11 cellular contexts compared by ENCODE assay signal in the genomic region with DNA sequence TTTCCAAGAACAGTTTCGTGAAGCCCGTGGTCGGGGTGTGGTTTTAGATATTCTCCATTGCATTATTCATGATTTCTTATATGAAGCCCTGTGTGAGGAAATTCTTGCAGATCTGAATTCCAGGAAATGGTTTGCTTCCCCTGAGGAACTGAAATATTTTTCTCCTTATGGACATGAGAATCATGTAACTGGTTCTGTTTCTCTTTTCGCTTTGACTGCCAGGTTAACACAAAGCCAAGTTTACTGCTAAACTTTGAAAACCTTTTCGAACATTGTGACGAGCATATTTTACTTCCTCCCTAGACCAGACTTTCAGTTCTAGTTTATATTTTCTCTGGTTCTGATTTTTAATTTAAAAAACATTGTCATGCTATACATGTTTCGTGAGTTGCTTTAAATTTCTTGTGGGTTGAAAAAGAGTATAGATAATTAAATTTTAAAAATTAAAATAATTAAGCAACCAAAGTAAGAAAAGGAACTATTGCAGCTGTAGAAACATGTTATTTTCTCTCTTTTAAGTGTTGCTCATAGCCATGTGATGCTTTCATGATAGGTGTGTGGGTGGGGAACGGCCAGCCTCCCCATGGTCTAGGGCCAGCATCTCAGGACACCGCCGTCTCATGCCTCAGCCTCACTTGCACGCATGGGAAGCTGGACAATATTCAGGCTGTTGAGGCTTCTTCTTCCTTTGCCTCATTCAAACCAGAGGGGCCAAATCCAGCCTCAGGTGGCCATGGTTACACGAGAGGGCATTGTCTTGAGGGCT.
DNase-seq lines count a peak whose midpoint lies in the region; ATAC-seq and TF ChIP-seq lines count a peak whose summit lies in the region.
"Had no signal": no experiment of that assay in that cellular context is flagged by ENCODE, and none has a peak within 500 bp of the region (broad histone marks: within the 10 kb centered on the region; RNA-seq: fewer than 3 reads in every experiment).

No MANE protein-coding gene starts in this region.

- peak; percentile 8 for DNase-seq in activated naive CD8-positive, alpha-beta T cell treated with anti-CD3 and anti-CD28 coated beads for 36 hours
- DNase-seq in activated naive CD8-positive, alpha-beta T cell treated with anti-CD3 and anti-CD28 coated beads, Interleukin-2, amount 50 U/mL, for 24 hours = no peak
- DNase-seq in NCI-H1417 treated with DMSO at 0.1 percent for 48 hours (lab: John Stamatoyannopoulos, UW) (no peak), NCI-H2227 treated with DMSO at 0.1 percent for 48 hours (lab: John Stamatoyannopoulos, UW) (no peak), NCI-H1105 treated with DMSO at 0.1 percent for 48 hours (lab: John Stamatoyannopoulos, UW) (no peak)
- DNase-seq: amniotic stem cell, NCI-H187, occipital lobe had no signal

- H3K4me1 Mint-ChIP-seq in activated naive CD8-positive, alpha-beta T cell treated with anti-CD3 and anti-CD28 coated beads for 36 hours = peaks cover 12% of the 10 kb centered on the region
- peaks cover 6% of the 10 kb centered on the region for H3K4me1 Mint-ChIP-seq in activated naive CD8-positive, alpha-beta T cell treated with anti-CD3 and anti-CD28 coated beads, Interleukin-2, amount 50 U/mL, for 24 hours
- peaks cover 19% of the 10 kb centered on the region for H3K4me1 Mint-ChIP-seq in stimulated activated memory B cell treated with anti-CD40 and anti-IgM and Interleukin-4, amounts not matched to agents 10 μg/mL and 1 μg/mL and 100 μg/mL, for 72 hours

- H4K20me1 ChIP-seq in SU-DHL-6 (ENCODE audit: low read depth, low read length) = no peaks in the 10 kb centered on the region

- H3K9me2 ChIP-seq in SU-DHL-6 (replicated peaks; ENCODE audit: insufficient read depth, low read length) = no peaks in the 10 kb centered on the region

- H3K9me3 Mint-ChIP-seq in activated naive CD8-positive, alpha-beta T cell treated with anti-CD3 and anti-CD28 coated beads for 36 hours = no peaks in the 10 kb centered on the region
- no peaks in the 10 kb centered on the region for H3K9me3 Mint-ChIP-seq in activated naive CD8-positive, alpha-beta T cell treated with anti-CD3 and anti-CD28 coated beads, Interleukin-2, amount 50 U/mL, for 24 hours
- H3K9me3 Mint-ChIP-seq in stimulated activated memory B cell treated with anti-CD40 and anti-IgM and Interleukin-4, amounts not matched to agents 10 μg/mL and 1 μg/mL and 100 μg/mL, for 72 hours = no peaks in the 10 kb centered on the region

- H3K9me3 ChIP-seq in SU-DHL-6 (ENCODE audit: insufficient read depth, low read length) = no peaks in the 10 kb centered on the region

- peak overlapping the region; percentile 3 for H2AFZ ChIP-seq in SU-DHL-6 (ENCODE audit: low read depth, low read length, severe bottlenecking)

- H3K27me3 ChIP-seq in SU-DHL-6 (ENCODE audit: low read length) = no peaks in the 10 kb centered on the region

- TF ChIP-seq CTCF in SU-DHL-6 (IDR thresholded peaks at IDR 0.05; ENCODE audit: insufficient read depth, low read length, poor library complexity, severe bottlenecking) = no peak

- no peaks in the 10 kb centered on the region for H3K36me3 Mint-ChIP-seq in activated naive CD8-positive, alpha-beta T cell treated with anti-CD3 and anti-CD28 coated beads for 36 hours
- no peaks in the 10 kb centered on the region for H3K36me3 Mint-ChIP-seq in activated naive CD8-positive, alpha-beta T cell treated with anti-CD3 and anti-CD28 coated beads, Interleukin-2, amount 50 U/mL, for 24 hours (ENCODE audit: low read depth)
- no peaks in the 10 kb centered on the region for H3K36me3 Mint-ChIP-seq in stimulated activated memory B cell treated with anti-CD40 and anti-IgM and Interleukin-4, amounts not matched to agents 10 μg/mL and 1 μg/mL and 100 μg/mL, for 72 hours

- no peaks in the 10 kb centered on the region for H3K79me2 ChIP-seq in SU-DHL-6 (ENCODE audit: insufficient read depth, low read length)

- H3K4me3 ChIP-seq in SU-DHL-6 (ENCODE audit: insufficient read depth, low read length, poor library complexity, severe bottlenecking) = no peak overlapping the region

- ATAC-seq in activated naive CD8-positive, alpha-beta T cell treated with anti-CD3 and anti-CD28 coated beads, Interleukin-2, amount 50 U/mL, for 24 hours = no peak
- peak; percentile 60 for ATAC-seq in HG02970 (IDR thresholded peaks at IDR 0.05; ENCODE audit: low FRiP score, unreplicated experiment)
- peak; percentile 90 for ATAC-seq in stimulated activated memory B cell treated with anti-CD40 and anti-IgM and Interleukin-4, amounts not matched to agents 10 μg/mL and 1 μg/mL and 100 μg/mL, for 72 hours

- peak overlapping the region; percentile 34 for H3K27ac Mint-ChIP-seq in activated naive CD8-positive, alpha-beta T cell treated with anti-CD3 and anti-CD28 coated beads for 36 hours
- no peak overlapping the region for H3K27ac Mint-ChIP-seq in activated naive CD8-positive, alpha-beta T cell treated with anti-CD3 and anti-CD28 coated beads, Interleukin-2, amount 50 U/mL, for 24 hours
- H3K27ac Mint-ChIP-seq in stimulated activated memory B cell treated with anti-CD40 and anti-IgM and Interleukin-4, amounts not matched to agents 10 μg/mL and 1 μg/mL and 100 μg/mL, for 72 hours = peak overlapping the region; percentile 89

- H3K27ac ChIP-seq in SU-DHL-6 (ENCODE audit: low read depth, low read length) = no peak overlapping the region

- peak overlapping the region; percentile 8 for H3K4me2 ChIP-seq in SU-DHL-6 (ENCODE audit: low read depth, low read length, poor library complexity, severe bottlenecking)

- H3F3A ChIP-seq in SU-DHL-6 (ENCODE audit: insufficient read depth) = no peaks in the 10 kb centered on the region

- no peak overlapping the region for H3K9ac ChIP-seq in SU-DHL-6 (ENCODE audit: low read length)

- no peak overlapping the region for H3K4me3 Mint-ChIP-seq in activated naive CD8-positive, alpha-beta T cell treated with anti-CD3 and anti-CD28 coated beads for 36 hours
- H3K4me3 Mint-ChIP-seq in activated naive CD8-positive, alpha-beta T cell treated with anti-CD3 and anti-CD28 coated beads, Interleukin-2, amount 50 U/mL, for 24 hours = no peak overlapping the region
- peak overlapping the region; percentile 61 for H3K4me3 Mint-ChIP-seq in stimulated activated memory B cell treated with anti-CD40 and anti-IgM and Interleukin-4, amounts not matched to agents 10 μg/mL and 1 μg/mL and 100 μg/mL, for 72 hours

- H3K27me3 Mint-ChIP-seq in activated naive CD8-positive, alpha-beta T cell treated with anti-CD3 and anti-CD28 coated beads for 36 hours = peaks cover 17% of the 10 kb centered on the region
- peaks cover 16% of the 10 kb centered on the region for H3K27me3 Mint-ChIP-seq in activated naive CD8-positive, alpha-beta T cell treated with anti-CD3 and anti-CD28 coated beads, Interleukin-2, amount 50 U/mL, for 24 hours
- H3K27me3 Mint-ChIP-seq in stimulated activated memory B cell treated with anti-CD40 and anti-IgM and Interleukin-4, amounts not matched to agents 10 μg/mL and 1 μg/mL and 100 μg/mL, for 72 hours = peaks cover 21% of the 10 kb centered on the region

- H3K36me3 ChIP-seq in SU-DHL-6 (ENCODE audit: low read length) = no peaks in the 10 kb centered on the region
